1 cellular context compared by ENCODE assay signal in genomic region chr19:45179063-45179847, GRCh38.
A peak's percentile ranks its signal among the peaks of the same experiment; 100 is the strongest.
TF ChIP-seq lines count a peak whose summit lies in the region.

No MANE protein-coding gene starts in this region.

TF ChIP-seq in K562, 482 proteins besides CTCF, POLR2A, EP300 and RAD21 (continued from another document and continues in another):
- 0 out of 2 replicates have a peak, but pooled peaks have one; percentile 56 for TF ChIP-seq ETS1 (conservative IDR thresholded peaks at IDR 0.05; ENCODE audit: control insufficient read depth, low read depth, low read length)
- peak; percentile 76 for TF ChIP-seq ZNF592 (IDR thresholded peaks at IDR 0.05)
- peak; percentile 76 for TF ChIP-seq CREM (IDR thresholded peaks at IDR 0.05; ENCODE audit: low read depth)
- no peak for TF ChIP-seq XRCC3 (IDR thresholded peaks at IDR 0.05)
- peak; percentile 48 for TF ChIP-seq NEUROD1 (IDR thresholded peaks at IDR 0.05; ENCODE audit: borderline replicate concordance, low read depth, low read length, partially characterized antibody)
- peak; percentile 26; the same call in 1 of the 2 replicates for TF ChIP-seq CREB1 (IDR thresholded peaks at IDR 0.05)
- peak; percentile 52 for TF ChIP-seq CREB1 (CRISPR knock-in tag; IDR thresholded peaks at IDR 0.05)
- TF ChIP-seq HMGXB4 (CRISPR knock-in tag; IDR thresholded peaks at IDR 0.05): peak; percentile 92
- TF ChIP-seq ZNF395 (CRISPR knock-in tag; IDR thresholded peaks at IDR 0.05): peak; percentile 64; the same call in 1 of the 2 replicates
- TF ChIP-seq YY1 (IDR thresholded peaks at IDR 0.05; ENCODE audit: borderline replicate concordance in 1 of 3, control insufficient read depth in 1 of 3, extremely low read depth in 1 of 3, insufficient read depth in 3 of 3, insufficient read length in 1 of 3, insufficient replicate concordance in 2 of 3, low read depth in 1 of 3, low read length in 2 of 3): peak in 2 of 3 experiments; percentile 12 to 49
- TF ChIP-seq ZNF24 (IDR thresholded peaks at IDR 0.05): 0 out of 2 replicates have a peak, but pooled peaks have one; percentile 17
- TF ChIP-seq KLF1 (tag; IDR thresholded peaks at IDR 0.05): peak; percentile 12; the same call in 1 of the 2 replicates
- peak; percentile 66; the same call in 1 of the 2 replicates for TF ChIP-seq ZBTB1 (CRISPR knock-in tag; IDR thresholded peaks at IDR 0.05; ENCODE audit: borderline replicate concordance, low read depth)
- TF ChIP-seq RBBP5 (IDR thresholded peaks at IDR 0.05; ENCODE audit: borderline replicate concordance, insufficient read depth, low read length, poor library complexity, severe bottlenecking): peak; percentile 62
- TF ChIP-seq HMGN3 (IDR thresholded peaks at IDR 0.05; ENCODE audit: borderline replicate concordance, extremely low read depth, insufficient read length, low read depth, low read length): peak; percentile 16
- TF ChIP-seq NCOA2 (IDR thresholded peaks at IDR 0.05; ENCODE audit: partially characterized antibody in 2 of 2): no peak
- peak; percentile 81 for TF ChIP-seq CCNT2 (IDR thresholded peaks at IDR 0.05; ENCODE audit: borderline replicate concordance, extremely low read depth, insufficient read length, low read depth, low read length)
- no peak for TF ChIP-seq ZNF584 (CRISPR knock-in tag; IDR thresholded peaks at IDR 0.05; ENCODE audit: low read depth)
- no peak for TF ChIP-seq THRB (CRISPR knock-in tag; conservative IDR thresholded peaks at IDR 0.05)
- TF ChIP-seq SMAD4 (CRISPR knock-in tag; conservative IDR thresholded peaks at IDR 0.05): peak; percentile 81
- no peak for TF ChIP-seq RBM22 (IDR thresholded peaks at IDR 0.05; ENCODE audit: low read depth, low read length, poor library complexity, severe bottlenecking)
- TF ChIP-seq HNRNPLL (IDR thresholded peaks at IDR 0.05; ENCODE audit: low read depth, low read length, poor library complexity, severe bottlenecking): peak; percentile 80
- peak; percentile 57 for TF ChIP-seq NFE2 (IDR thresholded peaks at IDR 0.05; ENCODE audit: low read depth)
- peak; percentile 73; the same call in 1 of the 2 replicates for TF ChIP-seq SAFB (IDR thresholded peaks at IDR 0.05; ENCODE audit: borderline replicate concordance, low read depth, low read length)
- TF ChIP-seq FIP1L1 (IDR thresholded peaks at IDR 0.05; ENCODE audit: low read depth, low read length, poor library complexity, severe bottlenecking): peak; percentile 80
- no peak for TF ChIP-seq U2AF2 (optimal IDR thresholded peaks at IDR 0.05; ENCODE audit: low read depth, low read length)
- TF ChIP-seq ARID1B (IDR thresholded peaks at IDR 0.05): 0 out of 2 replicates have a peak, but pooled peaks have one; percentile 15
- no peak for TF ChIP-seq HINFP (tag; conservative IDR thresholded peaks at IDR 0.05; ENCODE audit: low read depth)
- TF ChIP-seq E2F6 (IDR thresholded peaks at IDR 0.05; ENCODE audit: borderline replicate concordance in 1 of 2, extremely low read depth in 1 of 2, insufficient read depth in 1 of 2, insufficient read length in 1 of 2, low read depth in 1 of 2, low read length in 1 of 2, poor library complexity in 1 of 2, severe bottlenecking in 1 of 2): peak; percentile 28 to 74
- TF ChIP-seq MYC (IDR thresholded peaks at IDR 0.05; ENCODE audit: low read depth, low read length): peak; percentile 64
- peak; percentile 83 for TF ChIP-seq MYC (CRISPR knock-in tag; IDR thresholded peaks at IDR 0.05; ENCODE audit: borderline replicate concordance, low read depth)
- TF ChIP-seq MAZ (CRISPR knock-in tag; conservative IDR thresholded peaks at IDR 0.05 in 1 of 2, IDR thresholded peaks at IDR 0.05 in 1 of 2): peak; percentile 43 to 44; a peak in 3 of 4 replicates
- peak; percentile 44 for TF ChIP-seq TBP (optimal IDR thresholded peaks at IDR 0.05; ENCODE audit: low read depth, low read length)
- TF ChIP-seq HBP1 (CRISPR knock-in tag; IDR thresholded peaks at IDR 0.05): no peak
- TF ChIP-seq ZNF639 (CRISPR knock-in tag; conservative IDR thresholded peaks at IDR 0.05 in 1 of 2, IDR thresholded peaks at IDR 0.05 in 1 of 2): peak in 1 of 2 experiments; percentile 78; a peak in 2 of 4 replicates
- no peak for TF ChIP-seq FOSL1 (tag; conservative IDR thresholded peaks at IDR 0.05)
- peak; percentile 53 for TF ChIP-seq RBM25 (IDR thresholded peaks at IDR 0.05; ENCODE audit: low read depth, low read length, severe bottlenecking)
- 0 out of 2 replicates have a peak, but pooled peaks have one; percentile 77 for TF ChIP-seq ZNF282 (CRISPR knock-in tag; IDR thresholded peaks at IDR 0.05)
- peak; percentile 69; the same call in 1 of the 2 replicates for TF ChIP-seq BRD4 (IDR thresholded peaks at IDR 0.05)
- TF ChIP-seq FUS (optimal IDR thresholded peaks at IDR 0.05; ENCODE audit: low read depth, low read length): peak; percentile 72
- TF ChIP-seq ZFX (CRISPR knock-in tag; IDR thresholded peaks at IDR 0.05): peak; percentile 93
- no peak for TF ChIP-seq POLR3A (IDR thresholded peaks at IDR 0.05; ENCODE audit: borderline replicate concordance, extremely low read depth, insufficient read depth, insufficient read length)
- TF ChIP-seq UBTF (IDR thresholded peaks at IDR 0.05; ENCODE audit: borderline replicate concordance in 1 of 2, low read depth in 2 of 2, low read length in 2 of 2): peak; percentile 19 to 79; a peak in 3 of 4 replicates
